ENCODE assay signal across 8 cellular contexts in the genomic region with DNA sequence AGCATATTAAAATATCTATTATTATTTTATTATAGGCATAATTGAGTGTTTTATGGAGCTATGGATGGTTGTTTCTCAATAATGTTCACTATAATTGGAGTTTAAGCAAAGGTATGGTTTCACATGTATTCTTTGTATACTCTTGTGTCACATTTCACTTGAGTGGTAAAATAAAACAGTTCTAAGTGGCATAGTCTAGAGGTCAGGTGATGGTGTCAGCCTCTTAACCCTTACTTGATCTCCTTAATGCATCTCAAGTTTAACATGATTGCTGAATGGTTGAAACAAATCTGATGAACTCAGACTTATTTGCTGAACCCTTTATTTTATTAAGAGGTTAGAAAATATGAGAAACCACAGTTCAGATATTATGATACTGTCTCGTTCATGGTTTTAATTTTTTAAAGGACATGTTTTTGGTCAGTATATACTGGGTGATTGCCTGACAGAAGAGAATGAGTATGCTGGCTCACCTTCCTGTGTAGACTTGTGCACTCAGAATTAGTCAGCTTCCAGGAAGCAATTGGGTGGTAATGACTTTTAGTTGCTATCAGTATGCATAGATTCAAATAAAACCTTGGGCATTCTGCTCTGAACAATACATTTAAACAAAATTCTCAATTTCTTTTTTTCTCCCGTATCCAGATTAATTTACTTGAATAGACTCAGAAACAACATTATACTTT. TPM values are rescaled to one million over a fixed set of nuclear protein-coding genes. Genes with fewer than 3 reads are reported as not detected.
DNase-seq lines count a peak whose midpoint lies in the region; ATAC-seq and TF ChIP-seq lines count a peak whose summit lies in the region.

No MANE protein-coding gene starts in this region.

- peaks cover 14% of the 10 kb centered on the region for H3K4me1 Mint-ChIP-seq in CD4-positive, alpha-beta T cell (ENCODE audit: low read depth)
- H3K4me1 Mint-ChIP-seq in activated naive CD8-positive, alpha-beta T cell treated with anti-CD3 and anti-CD28 coated beads for 36 hours = peaks cover 21% of the 10 kb centered on the region
- peaks cover 16% of the 10 kb centered on the region for H3K4me1 Mint-ChIP-seq in memory B cell

- no peaks in the 10 kb centered on the region for H3K9me2 ChIP-seq in OCI-LY7 (ENCODE audit: insufficient read depth, low read length)

- no TSS peak for BruUV-seq in OCI-LY7 (replicated peaks; lab: Mats Ljungman, UMichigan)

- H3K4me1 ChIP-seq in HEK293 (ENCODE audit: control insufficient read depth, insufficient read depth, low read length) (peaks cover 13% of the 10 kb centered on the region), OCI-LY7 (ENCODE audit: insufficient read depth, low read length, poor library complexity, severe bottlenecking) (no peaks in the 10 kb centered on the region)

- H3K79me2 ChIP-seq in OCI-LY7 (ENCODE audit: insufficient read depth, low read depth, low read length) = peaks cover 31% of the 10 kb centered on the region

- no peaks in the 10 kb centered on the region for H3K27me3 ChIP-seq in CD4-positive, alpha-beta T cell (ENCODE audit: control insufficient read depth, insufficient read depth, low read length)

- no peak overlapping the region for H3K4me2 ChIP-seq in OCI-LY7 (ENCODE audit: low read length)

- TF ChIP-seq CTCF in CD4-positive, alpha-beta T cell (IDR thresholded peaks at IDR 0.05) = no peak
- TF ChIP-seq CTCF in HEK293 (tag by site-specific recombination; IDR thresholded peaks at IDR 0.05) (no peak), OCI-LY7 (conservative IDR thresholded peaks at IDR 0.05; ENCODE audit: low read length) (no peak)

- H3K9me3 ChIP-seq in CD4-positive, alpha-beta T cell (ENCODE audit: control insufficient read depth, low read length) = no peaks in the 10 kb centered on the region
- H3K9me3 ChIP-seq in HEK293 (ENCODE audit: control insufficient read depth, insufficient read depth, low read depth, low read length) = no peaks in the 10 kb centered on the region
- peaks cover 10% of the 10 kb centered on the region; the same call in 1 of the 2 replicates for H3K9me3 ChIP-seq in OCI-LY7 (ENCODE audit: low read length)

- H3K36me3 ChIP-seq in HEK293 (ENCODE audit: control insufficient read depth in 2 of 2, insufficient read depth in 1 of 2, low read length in 2 of 2) = no peaks in the 10 kb centered on the region
- no peaks in the 10 kb centered on the region for H3K36me3 ChIP-seq in OCI-LY7 (ENCODE audit: insufficient read depth, low read length)

- no peak overlapping the region for H3K27ac ChIP-seq in CD4-positive, alpha-beta T cell (ENCODE audit: low read depth, low read length)
- H3K27ac ChIP-seq in HEK293 (ENCODE audit: extremely low read depth, low read depth, low read length) = peak overlapping the region; percentile 4; the same call in 1 of the 2 replicates
- no peak overlapping the region for H3K27ac ChIP-seq in OCI-LY7 (ENCODE audit: low read depth, low read length, poor library complexity, severe bottlenecking)

- peak; percentile 26 for ATAC-seq in CD4-positive, alpha-beta T cell (ENCODE audit: poor library complexity)
- ATAC-seq in memory B cell (ENCODE audit: low read depth) = no peak
- ATAC-seq in HG02840 (IDR thresholded peaks at IDR 0.05; ENCODE audit: low FRiP score, unreplicated experiment) = no peak
- ATAC-seq in GM18861 (IDR thresholded peaks at IDR 0.05; ENCODE audit: unreplicated experiment) = no peak

- H3K9me3 Mint-ChIP-seq in CD4-positive, alpha-beta T cell = no peaks in the 10 kb centered on the region
- H3K9me3 Mint-ChIP-seq in activated naive CD8-positive, alpha-beta T cell treated with anti-CD3 and anti-CD28 coated beads for 36 hours = peaks cover 7% of the 10 kb centered on the region
- no peaks in the 10 kb centered on the region for H3K9me3 Mint-ChIP-seq in memory B cell

- H4K20me1 ChIP-seq in OCI-LY7 (ENCODE audit: insufficient read depth, low read length) = no peaks in the 10 kb centered on the region

- H3K27ac Mint-ChIP-seq in CD4-positive, alpha-beta T cell = no peak overlapping the region
- peak overlapping the region; percentile 29 for H3K27ac Mint-ChIP-seq in activated naive CD8-positive, alpha-beta T cell treated with anti-CD3 and anti-CD28 coated beads for 36 hours
- peak overlapping the region; percentile 67 for H3K27ac Mint-ChIP-seq in memory B cell

- H3K36me3 Mint-ChIP-seq in CD4-positive, alpha-beta T cell (ENCODE audit: low read depth) = peaks cover 4% of the 10 kb centered on the region
- H3K36me3 Mint-ChIP-seq in activated naive CD8-positive, alpha-beta T cell treated with anti-CD3 and anti-CD28 coated beads for 36 hours = peaks cover 23% of the 10 kb centered on the region
- no peaks in the 10 kb centered on the region for H3K36me3 Mint-ChIP-seq in memory B cell

- H3K4me3 ChIP-seq in HEK293 (ENCODE audit: low read depth, low read length) (no peak overlapping the region), OCI-LY7 (ENCODE audit: low read depth, low read length, poor library complexity, severe bottlenecking) (no peak overlapping the region)

- no peak overlapping the region for H3K4me3 Mint-ChIP-seq in CD4-positive, alpha-beta T cell
- H3K4me3 Mint-ChIP-seq in activated naive CD8-positive, alpha-beta T cell treated with anti-CD3 and anti-CD28 coated beads for 36 hours = no peak overlapping the region
- no peak overlapping the region for H3K4me3 Mint-ChIP-seq in memory B cell

- CTCF ChIA-PET in CD4-positive, alpha-beta T cell (lab: Charles Lee) = no interaction called here
- CTCF ChIA-PET in HEK293 (lab: Yijun Ruan, JAX) (no interaction called here), OCI-LY7 (lab: Charles Lee; ENCODE audit: unreplicated experiment) (no interaction called here)

- no peaks in the 10 kb centered on the region for H3K27me3 Mint-ChIP-seq in CD4-positive, alpha-beta T cell
- no peaks in the 10 kb centered on the region for H3K27me3 Mint-ChIP-seq in activated naive CD8-positive, alpha-beta T cell treated with anti-CD3 and anti-CD28 coated beads for 36 hours
- no peaks in the 10 kb centered on the region for H3K27me3 Mint-ChIP-seq in memory B cell

- POLR2A ChIA-PET in CD4-positive, alpha-beta T cell (lab: Charles Lee) = no interaction called here
- POLR2A ChIA-PET in HEK293 (lab: Yijun Ruan, JAX) = interaction anchor here (1.0 kb wide), 1 partner anchor 50 kb away, joined by 6 read pairs; no protein-coding TSS in a partner anchor
- POLR2A ChIA-PET in OCI-LY7 (lab: Charles Lee) = interaction anchor here (0.7 kb wide), 1 partner anchor 9 kb away, joined by 3 read pairs; no protein-coding TSS in a partner anchor

- no peak overlapping the region for H2AFZ ChIP-seq in OCI-LY7 (ENCODE audit: low read length)

- DNase-seq in CD4-positive, alpha-beta T cell = no peak
- DNase-seq in activated naive CD8-positive, alpha-beta T cell treated with anti-CD3 and anti-CD28 coated beads for 36 hours = no peak
- DNase-seq in memory B cell (ENCODE audit: low spot score in 2 of 2) (no peak), OCI-LY7 (ENCODE audit: low spot score) (no peak), NCI-H128 (lab: John Stamatoyannopoulos, UW; ENCODE audit: unreplicated experiment) (no peak)

- intact Hi-C loops in CD4-positive, alpha-beta T cell (cut with DNase I, micrococcal nuclease) = no loop called here
- intact Hi-C loops in OCI-LY7 (cut with micrococcal nuclease; ENCODE audit: unreplicated experiment) = no loop called here

TF ChIP-seq in HEK293, 187 proteins besides CTCF, POLR2A, EP300 and RAD21:
- TF ChIP-seq, protein P1, sequence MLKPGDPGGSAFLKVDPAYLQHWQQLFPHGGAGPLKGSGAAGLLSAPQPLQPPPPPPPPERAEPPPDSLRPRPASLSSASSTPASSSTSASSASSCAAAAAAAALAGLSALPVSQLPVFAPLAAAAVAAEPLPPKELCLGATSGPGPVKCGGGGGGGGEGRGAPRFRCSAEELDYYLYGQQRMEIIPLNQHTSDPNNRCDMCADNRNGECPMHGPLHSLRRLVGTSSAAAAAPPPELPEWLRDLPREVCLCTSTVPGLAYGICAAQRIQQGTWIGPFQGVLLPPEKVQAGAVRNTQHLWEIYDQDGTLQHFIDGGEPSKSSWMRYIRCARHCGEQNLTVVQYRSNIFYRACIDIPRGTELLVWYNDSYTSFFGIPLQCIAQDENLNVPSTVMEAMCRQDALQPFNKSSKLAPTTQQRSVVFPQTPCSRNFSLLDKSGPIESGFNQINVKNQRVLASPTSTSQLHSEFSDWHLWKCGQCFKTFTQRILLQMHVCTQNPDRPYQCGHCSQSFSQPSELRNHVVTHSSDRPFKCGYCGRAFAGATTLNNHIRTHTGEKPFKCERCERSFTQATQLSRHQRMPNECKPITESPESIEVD (tag by site-specific recombination; IDR thresholded peaks at IDR 0.05) = peak; percentile 6; the same call in 1 of the 2 replicates
- no peak for TF ChIP-seq ZSCAN4 (tag by site-specific recombination; IDR thresholded peaks at IDR 0.05)
TF ChIP-seq in HEK293: peak in this region for 1.

RNA-seq across cellular contexts. Expression of gene SIPA1L1, which starts 51.6 kb away (rescaled TPM):
- total RNA-seq in CD4-positive, alpha-beta T cell = 10 to 100 TPM; 38.4 to 39.2 TPM
- 10 to 100 TPM; 39.9 to 42.9 TPM for total RNA-seq in activated naive CD8-positive, alpha-beta T cell treated with anti-CD3 and anti-CD28 coated beads for 36 hours
- total RNA-seq in OCI-LY7 (2014; rRNA removed; shearing (Covaris generic)) = 15.6 and 21.8 TPM in 2 replicates
- 63.7 and 64.6 TPM in 2 replicates for total RNA-seq in OCI-LY7 (2022)
